In genomic region chr9:129471201-129472019, GRCh38 we compare ENCODE assay signal across 2 cellular contexts.
TF ChIP-seq lines count a peak whose summit lies in the region.

No MANE protein-coding gene starts in this region.

TF ChIP-seq in SK-N-SH treated with all-trans-retinoic acid at 6 μM for 48 hours, 23 proteins besides CTCF, POLR2A, EP300 and RAD21 (continued from another document):
- TF ChIP-seq PATZ1 (CRISPR knock-in tag; IDR thresholded peaks at IDR 0.05; ENCODE audit: borderline replicate concordance) = no peak
- no peak for TF ChIP-seq CSDC2 (CRISPR knock-in tag; IDR thresholded peaks at IDR 0.05)
TF ChIP-seq in SK-N-SH treated with all-trans-retinoic acid at 6 μM for 48 hours: peak in this region for 1.

TF ChIP-seq in SK-N-SH, 30 proteins besides CTCF, POLR2A, EP300 and RAD21 (continued from another document):
- TF ChIP-seq, protein P1, sequence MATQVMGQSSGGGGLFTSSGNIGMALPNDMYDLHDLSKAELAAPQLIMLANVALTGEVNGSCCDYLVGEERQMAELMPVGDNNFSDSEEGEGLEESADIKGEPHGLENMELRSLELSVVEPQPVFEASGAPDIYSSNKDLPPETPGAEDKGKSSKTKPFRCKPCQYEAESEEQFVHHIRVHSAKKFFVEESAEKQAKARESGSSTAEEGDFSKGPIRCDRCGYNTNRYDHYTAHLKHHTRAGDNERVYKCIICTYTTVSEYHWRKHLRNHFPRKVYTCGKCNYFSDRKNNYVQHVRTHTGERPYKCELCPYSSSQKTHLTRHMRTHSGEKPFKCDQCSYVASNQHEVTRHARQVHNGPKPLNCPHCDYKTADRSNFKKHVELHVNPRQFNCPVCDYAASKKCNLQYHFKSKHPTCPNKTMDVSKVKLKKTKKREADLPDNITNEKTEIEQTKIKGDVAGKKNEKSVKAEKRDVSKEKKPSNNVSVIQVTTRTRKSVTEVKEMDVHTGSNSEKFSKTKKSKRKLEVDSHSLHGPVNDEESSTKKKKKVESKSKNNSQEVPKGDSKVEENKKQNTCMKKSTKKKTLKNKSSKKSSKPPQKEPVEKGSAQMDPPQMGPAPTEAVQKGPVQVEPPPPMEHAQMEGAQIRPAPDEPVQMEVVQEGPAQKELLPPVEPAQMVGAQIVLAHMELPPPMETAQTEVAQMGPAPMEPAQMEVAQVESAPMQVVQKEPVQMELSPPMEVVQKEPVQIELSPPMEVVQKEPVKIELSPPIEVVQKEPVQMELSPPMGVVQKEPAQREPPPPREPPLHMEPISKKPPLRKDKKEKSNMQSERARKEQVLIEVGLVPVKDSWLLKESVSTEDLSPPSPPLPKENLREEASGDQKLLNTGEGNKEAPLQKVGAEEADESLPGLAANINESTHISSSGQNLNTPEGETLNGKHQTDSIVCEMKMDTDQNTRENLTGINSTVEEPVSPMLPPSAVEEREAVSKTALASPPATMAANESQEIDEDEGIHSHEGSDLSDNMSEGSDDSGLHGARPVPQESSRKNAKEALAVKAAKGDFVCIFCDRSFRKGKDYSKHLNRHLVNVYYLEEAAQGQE (IDR thresholded peaks at IDR 0.05; ENCODE audit: low read depth, low read length) = no peak
- no peak for TF ChIP-seq GABPA (IDR thresholded peaks at IDR 0.05; ENCODE audit: low read depth)
- TF ChIP-seq NFIC (IDR thresholded peaks at IDR 0.05; ENCODE audit: borderline replicate concordance) = no peak
- TF ChIP-seq SIN3A (IDR thresholded peaks at IDR 0.05; ENCODE audit: borderline replicate concordance, low read depth, low read length) = no peak
- TF ChIP-seq TEAD4 (IDR thresholded peaks at IDR 0.05; ENCODE audit: borderline replicate concordance, insufficient read depth) = no peak
- TF ChIP-seq PBX3 (IDR thresholded peaks at IDR 0.05) = no peak
- no peak for TF ChIP-seq POLR2AphosphoS5 (IDR thresholded peaks at IDR 0.05; ENCODE audit: low read depth, low read length)
